ENCODE assay signal across 4 cellular contexts in genomic region chr10:5209776-5210175, GRCh38. TPM values are rescaled to one million over a fixed set of nuclear protein-coding genes. Genes with fewer than 3 reads are reported as not detected.
"Had no signal": no experiment of that assay in that cellular context is flagged by ENCODE, and none has a peak within 500 bp of the region (broad histone marks: within the 10 kb centered on the region; RNA-seq: fewer than 3 reads in every experiment).

No MANE protein-coding gene starts in this region.

RNA-seq across cellular contexts. Expression of gene AKR1C4, which starts 13.1 kb away (rescaled TPM):
- total RNA-seq: LHCN-M2, M059J, MCF 10A, NCI-H460 had no signal

RNA-seq across cellular contexts. Expression of gene AKR1C8, which starts 24.8 kb away (rescaled TPM):
- total RNA-seq: LHCN-M2, M059J, MCF 10A had no signal
